ENCODE assay signal across 9 cellular contexts in genomic region chr16:1048442-1049112, GRCh38. TPM values are rescaled to one million over a fixed set of nuclear protein-coding genes. Genes with fewer than 3 reads are reported as not detected.
A peak's percentile ranks its signal among the peaks of the same experiment; 100 is the strongest.
DNase-seq lines count a peak whose midpoint lies in the region; ATAC-seq and TF ChIP-seq lines count a peak whose summit lies in the region.
"Had no signal": no experiment of that assay in that cellular context is flagged by ENCODE, and none has a peak within 500 bp of the region (broad histone marks: within the 10 kb centered on the region; RNA-seq: fewer than 3 reads in every experiment).

No MANE protein-coding gene starts in this region.

- H3K23ac ChIP-seq in neuronal stem cell (ENCODE audit: low read depth, low read length, poor library complexity), result peak overlapping the region; percentile 85

- H3K4me2 ChIP-seq in neuronal stem cell (ENCODE audit: insufficient read depth, low read length, poor library complexity, severe bottlenecking), result peak overlapping the region; percentile 18

- H3K4me3 ChIP-seq in endodermal cell (ENCODE audit: low read length) (no peak overlapping the region), neuronal stem cell (ENCODE audit: low read length in 2 of 2) (no peak overlapping the region)

- no peaks in the 10 kb centered on the region for H3K27me3 ChIP-seq in endodermal cell (ENCODE audit: control insufficient read depth, insufficient read depth, low read length, poor library complexity, severe bottlenecking)
- peaks cover 0 to 30% (median 0%) of the 10 kb centered on the region in 3 experiments for H3K27me3 ChIP-seq in neuronal stem cell (ENCODE audit: control insufficient read depth in 3 of 3, insufficient read depth in 3 of 3, low read depth in 1 of 3, low read length in 3 of 3)

- H2BK5ac ChIP-seq in neuronal stem cell (ENCODE audit: low read length), result peak overlapping the region; percentile 87

- H3K36me3 Mint-ChIP-seq in endodermal cell (ENCODE audit: low read depth), result no peaks in the 10 kb centered on the region
- H3K36me3 Mint-ChIP-seq: activated naive CD4-positive, alpha-beta T cell treated with anti-CD3 and anti-CD28 coated beads, Interleukin-2, amount 50 U/mL, for 72 hours had no signal

- H2BK15ac ChIP-seq in neuronal stem cell (ENCODE audit: low read length), result peak overlapping the region; percentile 100

- DNase-seq in Daoy (ENCODE audit: low read depth) (peak; percentile 67), NCI-H2107 (lab: John Stamatoyannopoulos, UW) (peak; percentile 22), endodermal cell (peak; percentile 92), neuronal stem cell (ENCODE audit: low spot score) (peak; percentile 63), T1000 (lab: John Stamatoyannopoulos, UW) (no peak)

- no peaks in the 10 kb centered on the region for H3K36me3 ChIP-seq in endodermal cell (ENCODE audit: control insufficient read depth, insufficient read depth, low read length)
- H3K36me3 ChIP-seq in neuronal stem cell (replicated peaks in 1 of 2; ENCODE audit: control insufficient read depth in 2 of 2, insufficient read depth in 2 of 2, low read length in 2 of 2), result no peaks in the 10 kb centered on the region

- no peaks in the 10 kb centered on the region for H3K27me3 Mint-ChIP-seq in endodermal cell (ENCODE audit: insufficient read depth)

- no peak overlapping the region for H3K4me3 Mint-ChIP-seq in endodermal cell

- H3K27ac ChIP-seq in endodermal cell (ENCODE audit: low read depth, low read length), result no peak overlapping the region
- no peak overlapping the region for H3K27ac ChIP-seq in neuronal stem cell (replicated peaks; ENCODE audit: low read length)

- peak overlapping the region; percentile 71 for H3K14ac ChIP-seq in neuronal stem cell (ENCODE audit: low read length)

- H4K91ac ChIP-seq in neuronal stem cell (ENCODE audit: low read depth, low read length, poor library complexity), result no peak overlapping the region

- H3K18ac ChIP-seq in neuronal stem cell (ENCODE audit: low read length), result peak overlapping the region; percentile 100

- H3K9me3 Mint-ChIP-seq in endodermal cell, result no peaks in the 10 kb centered on the region
- H3K9me3 Mint-ChIP-seq: activated naive CD4-positive, alpha-beta T cell treated with anti-CD3 and anti-CD28 coated beads, Interleukin-2, amount 50 U/mL, for 72 hours had no signal

- peaks cover 2% of the 10 kb centered on the region for H3K79me1 ChIP-seq in neuronal stem cell (ENCODE audit: low read depth, low read length)

- H2AK5ac ChIP-seq in neuronal stem cell (ENCODE audit: low read depth, low read length), result peak overlapping the region; percentile 99

- H3K9me3 ChIP-seq in endodermal cell (ENCODE audit: control insufficient read depth, low read length), result no peaks in the 10 kb centered on the region
- peaks cover 0 to 1% of the 10 kb centered on the region in 2 donors for H3K9me3 ChIP-seq in neuronal stem cell (replicated peaks in 1 of 2; ENCODE audit: control insufficient read depth in 2 of 2, insufficient read depth in 1 of 2, low read depth in 1 of 2, low read length in 2 of 2)

- H3K9ac ChIP-seq in endodermal cell (ENCODE audit: extremely low read depth, low read length, poor library complexity, severe bottlenecking) (no peak overlapping the region), neuronal stem cell (ENCODE audit: low read depth, low read length, poor library complexity) (peak overlapping the region; percentile 70)

- WGBS in endodermal cell (ENCODE audit: insufficient coverage in 1 of 2, insufficient read length in 1 of 2), 2 experiments, result 50 to 63% methylated on average over 23 to 37 of the region's 37 CpGs
- no CpG with 5 or more reads among the region's 37 CpGs for WGBS in neuronal stem cell (ENCODE audit: extremely low coverage in 2 of 2, insufficient read length in 2 of 2, insufficient replicate concordance in 1 of 2), 2 donors

- H3K4ac ChIP-seq in neuronal stem cell (ENCODE audit: low read length), result peak overlapping the region; percentile 98

- peak overlapping the region; percentile 47 for H2BK120ac ChIP-seq in neuronal stem cell (ENCODE audit: low read depth, low read length)

- peak overlapping the region; percentile 56 for H2AFZ ChIP-seq in neuronal stem cell (ENCODE audit: low read length)

- H2BK12ac ChIP-seq in neuronal stem cell (ENCODE audit: low read length), result peak overlapping the region; percentile 94

- peak overlapping the region; percentile 92 for H4K8ac ChIP-seq in neuronal stem cell (ENCODE audit: low read depth, low read length)

- H3K27ac Mint-ChIP-seq in endodermal cell, result no peak overlapping the region
- H3K27ac Mint-ChIP-seq: activated naive CD4-positive, alpha-beta T cell treated with anti-CD3 and anti-CD28 coated beads, Interleukin-2, amount 50 U/mL, for 72 hours had no signal

- no peaks in the 10 kb centered on the region for H3K4me1 ChIP-seq in endodermal cell (ENCODE audit: control insufficient read depth, insufficient read depth, low read length)
- H3K4me1 ChIP-seq in neuronal stem cell (ENCODE audit: control insufficient read depth in 2 of 2, insufficient read depth in 1 of 2, low read depth in 1 of 2, low read length in 2 of 2), result peaks cover 11 to 14% of the 10 kb centered on the region in 2 donors

- ATAC-seq in HG02840 (IDR thresholded peaks at IDR 0.05; ENCODE audit: low FRiP score, unreplicated experiment), result no peak
- ATAC-seq in HG02763 (IDR thresholded peaks at IDR 0.05; ENCODE audit: unreplicated experiment), result no peak

- TF ChIP-seq CTCF in endodermal cell (conservative IDR thresholded peaks at IDR 0.05), result no peak

- H3K4me1 Mint-ChIP-seq in endodermal cell, result no peaks in the 10 kb centered on the region

RNA-seq across cellular contexts. Expression of gene SSTR5, which starts 24.0 kb away (rescaled TPM):
- total RNA-seq in Daoy (2014; rRNA removed; shearing (Covaris generic)), result not detected in 2 replicates
- 1 to 10 TPM in 1 of 2 donors, under 1 TPM in 1; 0.64 to 1.3 TPM for total RNA-seq in endodermal cell
- 0.18 TPM for polyA plus RNA-seq in endodermal cell (2013, experiment 1 of 2)
- polyA plus RNA-seq in endodermal cell (2013, experiment 2 of 2), result not detected
- not detected for polyA plus RNA-seq in neuronal stem cell (2013, experiment 1 of 2)
- not detected for polyA plus RNA-seq in neuronal stem cell (2013, experiment 2 of 2)
- total RNA-seq: activated naive CD4-positive, alpha-beta T cell treated with anti-CD3 and anti-CD28 coated beads, Interleukin-2, amount 50 U/mL, for 72 hours had no signal

RNA-seq across cellular contexts. Expression of gene C1QTNF8, which starts 47.5 kb away (rescaled TPM):
- total RNA-seq in Daoy (2014; rRNA removed; shearing (Covaris generic)), result not detected in 2 replicates
- under 1 TPM; 0.15 to 0.20 TPM for total RNA-seq in endodermal cell
- polyA plus RNA-seq in endodermal cell (2013, experiment 1 of 2), result not detected
- polyA plus RNA-seq in endodermal cell (2013, experiment 2 of 2), result not detected
- polyA plus RNA-seq in neuronal stem cell (2013, experiment 1 of 2), result not detected
- not detected for polyA plus RNA-seq in neuronal stem cell (2013, experiment 2 of 2)
- total RNA-seq: activated naive CD4-positive, alpha-beta T cell treated with anti-CD3 and anti-CD28 coated beads, Interleukin-2, amount 50 U/mL, for 72 hours; pulmonary artery endothelial cell had no signal
